Comparison of ENCODE assay signal across 19 cellular contexts in the genomic region with DNA sequence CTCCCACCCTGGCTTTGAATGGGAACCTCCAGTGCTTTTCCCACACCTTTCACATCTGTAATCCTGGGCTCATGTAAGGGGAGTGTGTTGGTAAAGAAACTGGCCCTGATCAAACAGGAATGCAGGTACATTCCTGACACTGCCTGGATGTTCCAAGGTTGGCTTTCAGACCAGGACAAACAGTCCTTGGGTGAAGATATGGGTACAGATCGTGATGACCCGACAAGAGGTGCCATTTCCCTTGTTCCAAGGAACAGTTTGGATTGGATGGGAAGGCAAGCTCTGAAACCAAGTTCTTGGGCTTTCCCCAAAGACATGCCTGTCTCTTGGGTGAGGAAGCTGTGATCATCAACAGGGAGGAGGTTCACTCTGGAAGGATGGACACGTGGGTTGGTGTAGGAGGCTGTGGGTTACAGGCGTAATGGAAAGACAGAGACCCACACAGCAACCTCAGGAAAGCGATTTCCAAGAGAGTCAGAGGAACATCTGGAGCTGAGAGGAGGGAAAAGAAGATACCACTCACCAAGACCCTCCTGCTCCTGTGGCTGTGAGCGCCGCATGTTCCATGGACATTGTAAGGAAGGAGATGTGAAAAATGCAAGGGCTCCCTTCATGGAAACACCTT.
"Had no signal": no experiment of that assay in that cellular context is flagged by ENCODE, and none has a peak within 500 bp of the region (broad histone marks: within the 10 kb centered on the region; RNA-seq: fewer than 3 reads in every experiment).

No MANE protein-coding gene starts in this region.

- H3K4me3 Mint-ChIP-seq: activated CD4-positive, alpha-beta T cell treated with anti-CD3 and anti-CD28 coated beads, Interleukin-2, amount 10 ng/mL, durations not matched to agents 7 days and 5 days; dendritic cell treated with granulocyte-macrophage colony-stimulating factor and Interleukin-4, amounts not matched to agents 40 ng/mL and 50 ng/mL, for 4 days; immature natural killer cell; memory B cell; naive thymus-derived CD4-positive, alpha-beta T cell had no signal

- H3K9me3 Mint-ChIP-seq: activated CD4-positive, alpha-beta T cell treated with anti-CD3 and anti-CD28 coated beads, Interleukin-2, amount 10 ng/mL, durations not matched to agents 7 days and 5 days; dendritic cell treated with granulocyte-macrophage colony-stimulating factor and Interleukin-4, amounts not matched to agents 40 ng/mL and 50 ng/mL, for 4 days; immature natural killer cell; memory B cell had no signal

- DNase-seq: activated CD4-positive, alpha-beta T cell treated with anti-CD3 and anti-CD28 coated beads, Interleukin-2, amount 10 ng/mL, durations not matched to agents 7 days and 5 days; activated CD4-positive, CD25-positive, alpha-beta regulatory T cell; activated gamma-delta T cell treated with Interleukin-2 at 50 U/mL for 16 hours; aorta; brain microvascular endothelial cell; effector memory CD4-positive, alpha-beta T cell; esophagus squamous epithelium; immature natural killer cell; kidney glomerular epithelial cell; left ventricle myocardium superior; naive thymus-derived CD4-positive, alpha-beta T cell; Right ventricle myocardium superior; sigmoid colon; stimulated activated CD4-positive, alpha-beta T cell treated with anti-CD3 and anti-CD28 coated beads, Interleukin-4, amount 100 ng/mL, for 4 hours; stimulated activated naive CD4-positive, alpha-beta T cell; T-helper 9 cell had no signal

- H3K27me3 Mint-ChIP-seq: activated CD4-positive, alpha-beta T cell treated with anti-CD3 and anti-CD28 coated beads, Interleukin-2, amount 10 ng/mL, durations not matched to agents 7 days and 5 days; dendritic cell treated with granulocyte-macrophage colony-stimulating factor and Interleukin-4, amounts not matched to agents 40 ng/mL and 50 ng/mL, for 4 days; naive thymus-derived CD4-positive, alpha-beta T cell had no signal

- H3K9me3 ChIP-seq: esophagus squamous epithelium, sigmoid colon, tibial artery had no signal

- H3K36me3 Mint-ChIP-seq: immature natural killer cell, memory B cell had no signal

- H3K27ac Mint-ChIP-seq: activated CD4-positive, alpha-beta T cell treated with anti-CD3 and anti-CD28 coated beads, Interleukin-2, amount 10 ng/mL, durations not matched to agents 7 days and 5 days; memory B cell had no signal

- H3K4me1 ChIP-seq: sigmoid colon had no signal

- H3K27me3 ChIP-seq: brain microvascular endothelial cell, esophagus squamous epithelium, sigmoid colon had no signal

- H3K4me3 ChIP-seq: esophagus squamous epithelium, sigmoid colon, tibial artery had no signal

- H3K36me3 ChIP-seq: sigmoid colon, tibial artery had no signal

- H3K27ac ChIP-seq: brain microvascular endothelial cell, esophagus squamous epithelium, sigmoid colon, tibial artery had no signal

- ATAC-seq: left ventricle myocardium superior; naive thymus-derived CD4-positive, alpha-beta T cell had no signal
